ENCODE assay signal across 1 cellular context in the genomic region with DNA sequence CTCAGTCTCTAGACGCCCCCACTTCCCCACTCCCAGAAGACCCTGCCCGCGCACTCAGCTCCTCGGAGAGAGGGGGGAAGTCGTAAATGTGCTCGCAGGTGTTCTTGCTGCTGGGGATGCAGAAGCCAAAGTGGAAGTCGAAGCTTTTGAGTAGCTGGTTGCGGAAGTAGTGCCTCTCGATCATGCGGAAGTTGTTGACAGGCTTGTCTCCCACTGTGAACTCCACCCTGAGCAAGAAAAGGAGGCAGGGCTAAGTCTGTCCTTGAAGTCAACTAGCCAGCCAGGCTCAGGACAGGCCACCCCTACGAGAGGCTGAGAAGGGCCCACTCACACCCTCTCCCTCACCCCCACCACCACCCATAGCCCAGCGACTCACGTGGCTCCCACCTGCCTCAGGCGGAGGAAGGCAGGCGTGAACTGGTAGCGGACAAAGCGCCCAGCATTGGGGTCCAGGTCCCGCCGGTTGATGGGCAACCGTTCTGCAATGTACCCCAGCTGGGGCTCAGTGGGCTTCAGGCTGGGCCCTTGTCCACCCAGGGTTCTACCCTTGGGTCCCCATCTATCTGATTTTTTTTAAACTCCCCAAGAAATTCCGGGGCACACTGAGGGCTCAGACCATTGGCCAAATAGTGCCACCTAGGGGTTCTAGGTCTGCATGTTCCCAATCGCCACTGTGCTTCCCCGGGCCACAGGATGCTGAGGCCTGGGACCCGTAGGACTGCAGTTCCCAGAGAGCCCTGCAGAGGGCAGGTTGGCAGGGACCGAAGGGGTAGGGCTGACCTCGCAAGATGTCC.
TF ChIP-seq lines count a peak whose summit lies in the region.

No MANE protein-coding gene starts in this region.

TF ChIP-seq in H1, 55 proteins besides CTCF, POLR2A, EP300 and RAD21:
- TF ChIP-seq PHF8 (conservative IDR thresholded peaks at IDR 0.05; ENCODE audit: low read depth, low read length) (no peak), POLR2AphosphoS5 (IDR thresholded peaks at IDR 0.05; ENCODE audit: low read depth, low read length) (no peak), POU5F1 (IDR thresholded peaks at IDR 0.05; ENCODE audit: low read depth, low read length) (no peak), ATF3 (IDR thresholded peaks at IDR 0.05; ENCODE audit: insufficient read depth, low read depth, low read length) (no peak), HDAC6 (IDR thresholded peaks at IDR 0.05; ENCODE audit: low read depth, low read length) (no peak), YY1 (IDR thresholded peaks at IDR 0.05; ENCODE audit: low read depth, low read length) (peak; percentile 79), TBP (IDR thresholded peaks at IDR 0.05; ENCODE audit: low read depth, low read length) (no peak), SAP30 (IDR thresholded peaks at IDR 0.05; ENCODE audit: insufficient read depth, insufficient replicate concordance, low read length) (no peak), ASH2L (IDR thresholded peaks at IDR 0.05; ENCODE audit: low read length) (no peak), NRF1 (IDR thresholded peaks at IDR 0.05; ENCODE audit: low read depth, low read length) (no peak; the same call in 1 of the 2 replicates), CTBP2 (IDR thresholded peaks at IDR 0.05; ENCODE audit: borderline replicate concordance, insufficient read depth, insufficient read length, low read length) (peak; percentile 63), SIRT6 (IDR thresholded peaks at IDR 0.05; ENCODE audit: low read length) (no peak), JUN (IDR thresholded peaks at IDR 0.05; ENCODE audit: low read depth, low read length) (no peak), TEAD4 (IDR thresholded peaks at IDR 0.05; ENCODE audit: low read depth, low read length) (no peak; the same call in 1 of the 2 replicates), EZH2 (IDR thresholded peaks at IDR 0.05; ENCODE audit: low read depth, low read length, severe bottlenecking) (no peak), SP1 (IDR thresholded peaks at IDR 0.05; ENCODE audit: low read depth, low read length) (no peak), KDM1A (IDR thresholded peaks at IDR 0.05; ENCODE audit: borderline replicate concordance, low read length) (0 out of 2 replicates have a peak, but pooled peaks have one; percentile 49), BCL11A (IDR thresholded peaks at IDR 0.05; ENCODE audit: low read depth in 2 of 2, low read length in 2 of 2) (no peak), TCF12 (IDR thresholded peaks at IDR 0.05; ENCODE audit: low read depth, low read length) (no peak), JUND (IDR thresholded peaks at IDR 0.05; ENCODE audit: low read length) (no peak), BACH1 (IDR thresholded peaks at IDR 0.05; ENCODE audit: low read length) (no peak), SIN3A (conservative IDR thresholded peaks at IDR 0.05 in 1 of 2, IDR thresholded peaks at IDR 0.05 in 1 of 2; ENCODE audit: low read depth in 1 of 2, low read length in 2 of 2) (0 out of 4 replicates have a peak, but pooled peaks of 1 of the 2 experiments have one; percentile 32)
- TF ChIP-seq, protein P1, sequence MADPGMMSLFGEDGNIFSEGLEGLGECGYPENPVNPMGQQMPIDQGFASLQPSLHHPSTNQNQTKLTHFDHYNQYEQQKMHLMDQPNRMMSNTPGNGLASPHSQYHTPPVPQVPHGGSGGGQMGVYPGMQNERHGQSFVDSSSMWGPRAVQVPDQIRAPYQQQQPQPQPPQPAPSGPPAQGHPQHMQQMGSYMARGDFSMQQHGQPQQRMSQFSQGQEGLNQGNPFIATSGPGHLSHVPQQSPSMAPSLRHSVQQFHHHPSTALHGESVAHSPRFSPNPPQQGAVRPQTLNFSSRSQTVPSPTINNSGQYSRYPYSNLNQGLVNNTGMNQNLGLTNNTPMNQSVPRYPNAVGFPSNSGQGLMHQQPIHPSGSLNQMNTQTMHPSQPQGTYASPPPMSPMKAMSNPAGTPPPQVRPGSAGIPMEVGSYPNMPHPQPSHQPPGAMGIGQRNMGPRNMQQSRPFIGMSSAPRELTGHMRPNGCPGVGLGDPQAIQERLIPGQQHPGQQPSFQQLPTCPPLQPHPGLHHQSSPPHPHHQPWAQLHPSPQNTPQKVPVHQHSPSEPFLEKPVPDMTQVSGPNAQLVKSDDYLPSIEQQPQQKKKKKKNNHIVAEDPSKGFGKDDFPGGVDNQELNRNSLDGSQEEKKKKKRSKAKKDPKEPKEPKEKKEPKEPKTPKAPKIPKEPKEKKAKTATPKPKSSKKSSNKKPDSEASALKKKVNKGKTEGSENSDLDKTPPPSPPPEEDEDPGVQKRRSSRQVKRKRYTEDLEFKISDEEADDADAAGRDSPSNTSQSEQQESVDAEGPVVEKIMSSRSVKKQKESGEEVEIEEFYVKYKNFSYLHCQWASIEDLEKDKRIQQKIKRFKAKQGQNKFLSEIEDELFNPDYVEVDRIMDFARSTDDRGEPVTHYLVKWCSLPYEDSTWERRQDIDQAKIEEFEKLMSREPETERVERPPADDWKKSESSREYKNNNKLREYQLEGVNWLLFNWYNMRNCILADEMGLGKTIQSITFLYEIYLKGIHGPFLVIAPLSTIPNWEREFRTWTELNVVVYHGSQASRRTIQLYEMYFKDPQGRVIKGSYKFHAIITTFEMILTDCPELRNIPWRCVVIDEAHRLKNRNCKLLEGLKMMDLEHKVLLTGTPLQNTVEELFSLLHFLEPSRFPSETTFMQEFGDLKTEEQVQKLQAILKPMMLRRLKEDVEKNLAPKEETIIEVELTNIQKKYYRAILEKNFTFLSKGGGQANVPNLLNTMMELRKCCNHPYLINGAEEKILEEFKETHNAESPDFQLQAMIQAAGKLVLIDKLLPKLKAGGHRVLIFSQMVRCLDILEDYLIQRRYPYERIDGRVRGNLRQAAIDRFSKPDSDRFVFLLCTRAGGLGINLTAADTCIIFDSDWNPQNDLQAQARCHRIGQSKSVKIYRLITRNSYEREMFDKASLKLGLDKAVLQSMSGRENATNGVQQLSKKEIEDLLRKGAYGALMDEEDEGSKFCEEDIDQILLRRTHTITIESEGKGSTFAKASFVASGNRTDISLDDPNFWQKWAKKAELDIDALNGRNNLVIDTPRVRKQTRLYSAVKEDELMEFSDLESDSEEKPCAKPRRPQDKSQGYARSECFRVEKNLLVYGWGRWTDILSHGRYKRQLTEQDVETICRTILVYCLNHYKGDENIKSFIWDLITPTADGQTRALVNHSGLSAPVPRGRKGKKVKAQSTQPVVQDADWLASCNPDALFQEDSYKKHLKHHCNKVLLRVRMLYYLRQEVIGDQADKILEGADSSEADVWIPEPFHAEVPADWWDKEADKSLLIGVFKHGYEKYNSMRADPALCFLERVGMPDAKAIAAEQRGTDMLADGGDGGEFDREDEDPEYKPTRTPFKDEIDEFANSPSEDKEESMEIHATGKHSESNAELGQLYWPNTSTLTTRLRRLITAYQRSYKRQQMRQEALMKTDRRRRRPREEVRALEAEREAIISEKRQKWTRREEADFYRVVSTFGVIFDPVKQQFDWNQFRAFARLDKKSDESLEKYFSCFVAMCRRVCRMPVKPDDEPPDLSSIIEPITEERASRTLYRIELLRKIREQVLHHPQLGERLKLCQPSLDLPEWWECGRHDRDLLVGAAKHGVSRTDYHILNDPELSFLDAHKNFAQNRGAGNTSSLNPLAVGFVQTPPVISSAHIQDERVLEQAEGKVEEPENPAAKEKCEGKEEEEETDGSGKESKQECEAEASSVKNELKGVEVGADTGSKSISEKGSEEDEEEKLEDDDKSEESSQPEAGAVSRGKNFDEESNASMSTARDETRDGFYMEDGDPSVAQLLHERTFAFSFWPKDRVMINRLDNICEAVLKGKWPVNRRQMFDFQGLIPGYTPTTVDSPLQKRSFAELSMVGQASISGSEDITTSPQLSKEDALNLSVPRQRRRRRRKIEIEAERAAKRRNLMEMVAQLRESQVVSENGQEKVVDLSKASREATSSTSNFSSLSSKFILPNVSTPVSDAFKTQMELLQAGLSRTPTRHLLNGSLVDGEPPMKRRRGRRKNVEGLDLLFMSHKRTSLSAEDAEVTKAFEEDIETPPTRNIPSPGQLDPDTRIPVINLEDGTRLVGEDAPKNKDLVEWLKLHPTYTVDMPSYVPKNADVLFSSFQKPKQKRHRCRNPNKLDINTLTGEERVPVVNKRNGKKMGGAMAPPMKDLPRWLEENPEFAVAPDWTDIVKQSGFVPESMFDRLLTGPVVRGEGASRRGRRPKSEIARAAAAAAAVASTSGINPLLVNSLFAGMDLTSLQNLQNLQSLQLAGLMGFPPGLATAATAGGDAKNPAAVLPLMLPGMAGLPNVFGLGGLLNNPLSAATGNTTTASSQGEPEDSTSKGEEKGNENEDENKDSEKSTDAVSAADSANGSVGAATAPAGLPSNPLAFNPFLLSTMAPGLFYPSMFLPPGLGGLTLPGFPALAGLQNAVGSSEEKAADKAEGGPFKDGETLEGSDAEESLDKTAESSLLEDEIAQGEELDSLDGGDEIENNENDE (IDR thresholded peaks at IDR 0.05; ENCODE audit: insufficient replicate concordance, low read length): no peak
- TF ChIP-seq, protein P2, sequence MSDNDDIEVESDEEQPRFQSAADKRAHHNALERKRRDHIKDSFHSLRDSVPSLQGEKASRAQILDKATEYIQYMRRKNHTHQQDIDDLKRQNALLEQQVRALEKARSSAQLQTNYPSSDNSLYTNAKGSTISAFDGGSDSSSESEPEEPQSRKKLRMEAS (IDR thresholded peaks at IDR 0.05): 0 out of 2 replicates have a peak, but pooled peaks have one; percentile 7
TF ChIP-seq in H1: peak in this region for 5.
